7 cellular contexts compared by ENCODE assay signal in the genomic region with DNA sequence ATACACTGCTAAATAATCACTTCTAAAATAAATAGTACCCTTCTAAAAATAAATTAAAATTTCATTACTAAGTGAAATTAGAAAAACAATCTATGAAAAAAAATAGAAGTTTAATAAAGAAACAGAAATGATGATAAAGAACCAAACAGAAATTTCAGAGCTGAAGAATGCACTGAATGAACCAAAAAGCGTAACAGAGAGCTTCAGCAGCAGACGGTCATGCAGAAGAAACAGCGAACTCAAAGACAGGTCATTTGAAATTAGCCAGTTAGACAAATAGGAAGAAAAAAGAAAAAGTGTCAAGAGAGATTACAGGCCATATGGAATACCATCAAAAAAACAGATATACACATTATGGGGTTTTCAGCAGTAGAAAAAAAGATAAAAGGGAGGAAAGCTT.
"Had no signal": no experiment of that assay in that cellular context is flagged by ENCODE, and none has a peak within 500 bp of the region (broad histone marks: within the 10 kb centered on the region; RNA-seq: fewer than 3 reads in every experiment).

No MANE protein-coding gene starts in this region.

- DNase-seq: GDM1, GF-D8 had no signal

- ATAC-seq: GM12878 had no signal

- H3K4me3 ChIP-seq: GM12878 had no signal

- FAIRE-seq: GM12878, GM12891, GM12892, GM18507, GM19239 had no signal
